Comparison of ENCODE assay signal across 31 cellular contexts in the genomic region with DNA sequence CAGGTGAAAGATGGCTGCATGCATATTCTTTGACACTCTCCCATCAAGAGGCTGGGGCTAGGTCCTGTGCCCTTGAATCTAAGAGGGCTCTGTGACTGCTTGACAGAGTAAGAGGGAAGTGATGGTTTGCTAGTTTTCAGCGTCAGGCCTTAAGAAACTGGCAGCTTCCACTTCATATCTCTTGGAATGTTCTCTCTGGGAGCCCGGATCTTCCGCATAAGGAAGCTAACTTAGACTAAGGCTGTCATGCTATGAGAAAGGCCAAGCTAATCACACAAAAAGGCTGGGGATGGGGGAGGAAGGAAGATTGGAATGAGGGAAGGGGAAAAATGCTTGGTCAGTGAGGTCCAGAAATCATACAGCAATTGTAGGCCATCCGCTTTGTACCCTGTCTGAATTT. TPM values are rescaled to one million over a fixed set of nuclear protein-coding genes. Genes with fewer than 3 reads are reported as not detected.
DNase-seq lines count a peak whose midpoint lies in the region; ATAC-seq and TF ChIP-seq lines count a peak whose summit lies in the region.
"Had no signal": no experiment of that assay in that cellular context is flagged by ENCODE, and none has a peak within 500 bp of the region (broad histone marks: within the 10 kb centered on the region; RNA-seq: fewer than 3 reads in every experiment).

No MANE protein-coding gene starts in this region.

- no peak overlapping the region for H3K18ac ChIP-seq in IMR-90 (ENCODE audit: low read depth, low read length)

- DNase-seq in IMR-90 (peak; percentile 63), cardiac fibroblast (ENCODE audit: low read depth in 2 of 2) (peak; percentile 53 to 83), left ventricle myocardium inferior (no peak), neural crest cell (ENCODE audit: low read depth, low spot score) (no peak), transverse colon (no peak), NCI-H2227 treated with DMSO at 0.1 percent for 48 hours (lab: John Stamatoyannopoulos, UW) (no peak), GDM1 (lab: John Stamatoyannopoulos, UW) (no peak)
- no peak for DNase-seq in activated T-cell treated with anti-CD3 and anti-CD28 coated beads, Interleukin-2, amount 50 U/mL, for 4 hours
- DNase-seq: ACHN; activated CD4-positive, alpha-beta T cell treated with anti-CD3 and anti-CD28 coated beads, Interleukin-2, amount 10 ng/mL, durations not matched to agents 7 days and 5 days; activated naive CD4-positive, alpha-beta T cell treated with anti-CD3 and anti-CD28 coated beads for 36 hours; activated T-cell treated with anti-CD3 and anti-CD28 coated beads, Interleukin-2, amount 50 U/mL, for 48 hours; amygdala; central memory CD4-positive, alpha-beta T cell; kidney glomerular epithelial cell; naive B cell; NCI-H1092 treated with DMSO at 0.1 percent for 48 hours; NCI-H187 treated with DMSO at 0.1 percent for 48 hours; NCI-H526; NK-92 treated with Interleukin-12 subunit alpha and Interleukin-12 subunit beta, amount 100 ng/mL, for 24 hours; occipital lobe; SIG-M5; spleen; stimulated activated CD4-positive, alpha-beta T cell treated with anti-CD3 and anti-CD28 coated beads, Interleukin-2, amount 100 ng/mL, for 48 hours; SW 1271; T-helper 9 cell; upper lobe of right lung had no signal

- no peak for TF ChIP-seq POLR2A in IMR-90 (IDR thresholded peaks at IDR 0.05; ENCODE audit: low read depth, low read length)
- TF ChIP-seq POLR2A in transverse colon (IDR thresholded peaks at IDR 0.05), result no peak

- H3K9me1 ChIP-seq in IMR-90 (ENCODE audit: insufficient read depth, low read length), result peaks cover 18% of the 10 kb centered on the region

- H3K4me3 ChIP-seq in IMR-90 (ENCODE audit: insufficient read depth, low read depth, low read length) (no peak overlapping the region), cardiac fibroblast (replicated peaks in 1 of 2; ENCODE audit: low read depth in 2 of 2, low read length in 2 of 2) (no peak overlapping the region), left ventricle myocardium inferior (no peak overlapping the region), transverse colon (no peak overlapping the region)
- H3K4me3 ChIP-seq: BLaER1, spleen, upper lobe of right lung had no signal

- H4K91ac ChIP-seq in IMR-90 (ENCODE audit: insufficient read depth, low read depth, low read length), result peak overlapping the region; percentile 39; the same call in 1 of the 2 replicates

- H3K23ac ChIP-seq in IMR-90 (ENCODE audit: low read depth, low read length), result 0 out of 2 replicates have a peak overlapping the region, but pooled peaks have one; percentile 31

- no peak overlapping the region for H2AK9ac ChIP-seq in IMR-90 (replicated peaks; ENCODE audit: low read depth, low read length, poor library complexity)

- TF ChIP-seq RAD21 in IMR-90 (IDR thresholded peaks at IDR 0.05; ENCODE audit: low read length), result no peak

- TF ChIP-seq CTCF in IMR-90 (conservative IDR thresholded peaks at IDR 0.05; ENCODE audit: low read depth, low read length), result no peak
- TF ChIP-seq CTCF in cardiac fibroblast (IDR thresholded peaks at IDR 0.05; ENCODE audit: low read depth, low read length), result no peak
- no peak for TF ChIP-seq CTCF in left ventricle myocardium inferior (IDR thresholded peaks at IDR 0.05; ENCODE audit: borderline replicate concordance)
- TF ChIP-seq CTCF in neural crest cell (conservative IDR thresholded peaks at IDR 0.05), result no peak
- no peak for TF ChIP-seq CTCF in transverse colon (IDR thresholded peaks at IDR 0.05)

- no peaks in the 10 kb centered on the region for H3K27me3 Mint-ChIP-seq in neural crest cell (ENCODE audit: low read depth)
- H3K27me3 Mint-ChIP-seq in activated T-cell treated with anti-CD3 and anti-CD28 coated beads, Interleukin-2, amount 50 U/mL, for 4 hours (ENCODE audit: low read depth), result no peaks in the 10 kb centered on the region
- H3K27me3 Mint-ChIP-seq: activated CD4-positive, alpha-beta T cell treated with anti-CD3 and anti-CD28 coated beads, Interleukin-2, amount 10 ng/mL, durations not matched to agents 7 days and 5 days; memory B cell had no signal

- H2BK15ac ChIP-seq in IMR-90 (ENCODE audit: low read depth, low read length), result no peak overlapping the region

- no peaks in the 10 kb centered on the region for H3K9me3 Mint-ChIP-seq in neural crest cell
- no peaks in the 10 kb centered on the region for H3K9me3 Mint-ChIP-seq in activated T-cell treated with anti-CD3 and anti-CD28 coated beads, Interleukin-2, amount 50 U/mL, for 4 hours
- H3K9me3 Mint-ChIP-seq: activated CD4-positive, alpha-beta T cell treated with anti-CD3 and anti-CD28 coated beads, Interleukin-2, amount 10 ng/mL, durations not matched to agents 7 days and 5 days; memory B cell had no signal

- peaks cover 10% of the 10 kb centered on the region; the same call in 1 of the 2 replicates for H4K20me1 ChIP-seq in IMR-90 (ENCODE audit: insufficient read depth, low read length)
- H4K20me1 ChIP-seq: BLaER1 had no signal

- H3K4me1 Mint-ChIP-seq in neural crest cell, result peaks cover 15% of the 10 kb centered on the region
- H3K4me1 Mint-ChIP-seq in activated T-cell treated with anti-CD3 and anti-CD28 coated beads, Interleukin-2, amount 50 U/mL, for 4 hours (ENCODE audit: low read depth), result peaks cover 7% of the 10 kb centered on the region
- H3K4me1 Mint-ChIP-seq: naive B cell had no signal

- no peak overlapping the region for H2BK120ac ChIP-seq in IMR-90 (ENCODE audit: low read depth, low read length)

- peaks cover 18% of the 10 kb centered on the region for H3K4me1 ChIP-seq in IMR-90 (ENCODE audit: control insufficient read depth, insufficient read depth, low read length)
- H3K4me1 ChIP-seq in left ventricle myocardium inferior, result peaks cover 63% of the 10 kb centered on the region
- no peaks in the 10 kb centered on the region for H3K4me1 ChIP-seq in transverse colon

- intact Hi-C loops in IMR-90 (cut with micrococcal nuclease), result no loop called here
- intact Hi-C loops in left ventricle myocardium inferior (cut with micrococcal nuclease), result no loop called here
- intact Hi-C loops in transverse colon (cut with DNase I; ENCODE audit: low total_unique reads), result no loop called here

- no CpG with 5 or more reads among the region's 4 CpGs for WGBS in IMR-90 (ENCODE audit: extremely low coverage in 2 of 2, insufficient read length in 1 of 2), 2 experiments
- 83 to 87% methylated on average over 1 to 4 of the region's 4 CpGs for WGBS in transverse colon (ENCODE audit: low coverage in 1 of 2), 2 donors

- no peak overlapping the region for H3K56ac ChIP-seq in IMR-90 (ENCODE audit: extremely low read depth, insufficient read depth, low read length)

- no peak overlapping the region for H3K9ac ChIP-seq in IMR-90 (ENCODE audit: low read depth, low read length)
- H3K9ac ChIP-seq: BLaER1 had no signal

- H3K36me3 ChIP-seq in IMR-90 (ENCODE audit: control insufficient read depth, insufficient read depth, low read length), result no peaks in the 10 kb centered on the region
- no peaks in the 10 kb centered on the region for H3K36me3 ChIP-seq in left ventricle myocardium inferior
- H3K36me3 ChIP-seq in transverse colon, result no peaks in the 10 kb centered on the region
- H3K36me3 ChIP-seq: BLaER1, spleen, upper lobe of right lung had no signal

- H3K27ac Mint-ChIP-seq in neural crest cell (ENCODE audit: unreplicated experiment), result peak overlapping the region; percentile 7
- H3K27ac Mint-ChIP-seq: activated CD4-positive, alpha-beta T cell treated with anti-CD3 and anti-CD28 coated beads, Interleukin-2, amount 10 ng/mL, durations not matched to agents 7 days and 5 days; activated naive CD4-positive, alpha-beta T cell treated with anti-CD3 and anti-CD28 coated beads for 36 hours; memory B cell had no signal

- no peak overlapping the region for H2AFZ ChIP-seq in IMR-90 (replicated peaks; ENCODE audit: low read length, poor library complexity)

- no peaks in the 10 kb centered on the region for H3K36me3 Mint-ChIP-seq in neural crest cell (ENCODE audit: low read depth)
- H3K36me3 Mint-ChIP-seq in activated T-cell treated with anti-CD3 and anti-CD28 coated beads, Interleukin-2, amount 50 U/mL, for 4 hours (ENCODE audit: insufficient read depth), result no peaks in the 10 kb centered on the region
- H3K36me3 Mint-ChIP-seq: memory B cell, naive B cell had no signal

- BruUV-seq in IMR-90 (replicated peaks; lab: Mats Ljungman, UMichigan), result no TSS peak

- H2BK5ac ChIP-seq in IMR-90 (ENCODE audit: low read depth, low read length, poor library complexity, severe bottlenecking), result no peak overlapping the region

- POLR2A ChIA-PET in IMR-90 (lab: Charles Lee; ENCODE audit: unreplicated experiment), result no interaction called here

- H2BK20ac ChIP-seq in IMR-90 (ENCODE audit: low read depth, low read length), result no peak overlapping the region

- H2AK5ac ChIP-seq in IMR-90 (ENCODE audit: low read depth, low read length), result peak overlapping the region; percentile 35; the same call in 1 of the 2 replicates

- ATAC-seq in IMR-90 (ENCODE audit: low read depth), result peak; percentile 40
- no peak for ATAC-seq in activated T-cell treated with anti-CD3 and anti-CD28 coated beads, Interleukin-2, amount 50 U/mL, for 4 hours
- ATAC-seq: HCT116, upper lobe of right lung had no signal

- H3K9me3 ChIP-seq in IMR-90 (ENCODE audit: control insufficient read depth, insufficient read depth, low read length), result no peaks in the 10 kb centered on the region
- H3K9me3 ChIP-seq in left ventricle myocardium inferior (replicated peaks), result no peaks in the 10 kb centered on the region
- no peaks in the 10 kb centered on the region for H3K9me3 ChIP-seq in transverse colon
- H3K9me3 ChIP-seq: BLaER1, upper lobe of right lung had no signal

- no peaks in the 10 kb centered on the region for H3K27me3 ChIP-seq in IMR-90 (ENCODE audit: control insufficient read depth, insufficient read depth, low read length)
- no peaks in the 10 kb centered on the region for H3K27me3 ChIP-seq in left ventricle myocardium inferior (ENCODE audit: low read depth)
- H3K27me3 ChIP-seq in transverse colon, result no peaks in the 10 kb centered on the region
- H3K27me3 ChIP-seq: BLaER1, spleen, upper lobe of right lung had no signal

- H3K79me1 ChIP-seq in IMR-90 (ENCODE audit: low read depth in 1 of 2, low read length in 2 of 2), result peaks cover 38 to 85% of the 10 kb centered on the region in 2 experiments

- dilution Hi-C loops in IMR-90 (cut with HindIII; ENCODE audit: low sequenced_read_pairs, unreplicated experiment), result no loop called here

- H4K8ac ChIP-seq in IMR-90 (ENCODE audit: low read depth in 2 of 2, low read length in 2 of 2), result no peak overlapping the region; a peak in 1 of 4 replicates

- H3K14ac ChIP-seq in IMR-90 (replicated peaks; ENCODE audit: low read depth, low read length), result 0 out of 2 replicates have a peak overlapping the region, but pooled peaks have one; percentile 19

- no peak overlapping the region for H4K5ac ChIP-seq in IMR-90 (ENCODE audit: low read depth, low read length)

- no peak overlapping the region for H3K4me3 Mint-ChIP-seq in neural crest cell
- no peak overlapping the region for H3K4me3 Mint-ChIP-seq in activated T-cell treated with anti-CD3 and anti-CD28 coated beads, Interleukin-2, amount 50 U/mL, for 4 hours
- H3K4me3 Mint-ChIP-seq: activated CD4-positive, alpha-beta T cell treated with anti-CD3 and anti-CD28 coated beads, Interleukin-2, amount 10 ng/mL, durations not matched to agents 7 days and 5 days; activated naive CD4-positive, alpha-beta T cell treated with anti-CD3 and anti-CD28 coated beads for 36 hours; memory B cell; naive B cell had no signal

- CTCF ChIA-PET in IMR-90 (lab: Yijun Ruan, JAX), result no interaction called here

- in situ Hi-C loops in IMR-90 (cut with MboI; ENCODE audit: low sequenced_read_pairs) (no loop called here), transverse colon (cut with MboI; ENCODE audit: low pct_ligation_motif_present in 1 of 4, low pct_unique_long_range_greater_than_20kb in 1 of 4, low sequenced_read_pairs in 3 of 4) (no loop called here)

- H3K27ac ChIP-seq in IMR-90 (ENCODE audit: insufficient read depth, low read length), result no peak overlapping the region
- peak overlapping the region; percentile 20 for H3K27ac ChIP-seq in left ventricle myocardium inferior (replicated peaks)
- H3K27ac ChIP-seq in transverse colon, result no peak overlapping the region
- H3K27ac ChIP-seq: BLaER1, upper lobe of right lung, VCaP had no signal

- H3K4ac ChIP-seq in IMR-90 (ENCODE audit: low read depth, low read length), result peak overlapping the region; percentile 36; the same call in 1 of the 2 replicates

- no peak overlapping the region for H3K4me2 ChIP-seq in IMR-90 (ENCODE audit: low read depth, low read length)
- H3K4me2 ChIP-seq: BLaER1 had no signal

- TF ChIP-seq EP300 in transverse colon (IDR thresholded peaks at IDR 0.05; ENCODE audit: low read depth), result no peak

RNA-seq across cellular contexts. Expression of a gene that starts 50.0 kb away (rescaled TPM):
- total RNA-seq in IMR-90 (2012; rRNA removed) (44.8 and 46.4 TPM in 2 replicates), left ventricle myocardium inferior (1.8 TPM), neural crest cell (4.9 and 5.5 TPM in 2 replicates), transverse colon (1 to 10 TPM; 1.5 to 8.4 (median 4.2) TPM)
- 13.6 and 14.6 TPM in 2 replicates for polyA plus RNA-seq in IMR-90 (2012; rRNA removed)
- 8.7 and 9.0 TPM in 2 replicates for polyA plus RNA-seq in IMR-90 (2012; cell fraction: cytosol; rRNA removed)
- polyA plus RNA-seq in IMR-90 (2012; cell fraction: nucleus; rRNA removed; ENCODE audit: low replicate concordance), result 7.6 and 8.1 TPM in 2 replicates
- total RNA-seq in activated T-cell treated with anti-CD3 and anti-CD28 coated beads, Interleukin-2, amount 50 U/mL, for 4 hours, result 1 to 10 TPM; 3.0 to 4.6 (median 3.4) TPM

Comparison
In these comparisons a context has a peak if more than half of its experiments do, and no peak if none do; other contexts are left out.
1. DNase-seq: peak in IMR-90 (single experiment) and cardiac fibroblast (2 of 2); none in left ventricle myocardium inferior (single experiment), neural crest cell (single experiment), transverse colon (single experiment), NCI-H2227 treated with DMSO at 0.1 percent for 48 hours (single experiment), activated T-cell treated with anti-CD3 and anti-CD28 coated beads, Interleukin-2, amount 50 U/mL, for 4 hours (single experiment) and GDM1 (single experiment).